ENCODE assay signal across 9 cellular contexts in the genomic region with DNA sequence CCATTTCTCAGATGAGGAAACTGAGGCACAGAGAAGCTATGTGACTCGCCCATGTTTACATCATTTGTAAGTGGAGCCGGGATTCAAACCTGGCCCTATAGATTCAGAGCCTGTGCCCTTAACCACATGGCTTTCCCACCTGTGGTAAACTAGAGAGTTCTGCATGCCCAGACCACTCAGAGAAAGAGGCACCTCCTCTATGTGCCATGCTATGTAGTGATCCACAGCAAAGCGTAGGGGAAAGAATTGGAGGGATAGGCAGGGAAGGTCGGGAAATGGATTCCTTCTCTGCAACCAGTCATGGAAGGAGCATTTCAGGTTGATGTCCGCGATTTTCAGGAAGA. TPM values are rescaled to one million over a fixed set of nuclear protein-coding genes. Genes with fewer than 3 reads are reported as not detected.
DNase-seq lines count a peak whose midpoint lies in the region; ATAC-seq and TF ChIP-seq lines count a peak whose summit lies in the region.
"Had no signal": no experiment of that assay in that cellular context is flagged by ENCODE, and none has a peak within 500 bp of the region (broad histone marks: within the 10 kb centered on the region; RNA-seq: fewer than 3 reads in every experiment).

No MANE protein-coding gene starts in this region.

- H3K9me3 ChIP-seq in prostate gland: no peaks in the 10 kb centered on the region

- H3K4me1 Mint-ChIP-seq in activated naive CD8-positive, alpha-beta T cell treated with anti-CD3 and anti-CD28 coated beads, Interleukin-2, amount 50 U/mL, for 24 hours: peaks cover 15% of the 10 kb centered on the region
- H3K4me1 Mint-ChIP-seq in neural crest cell: peaks cover 7% of the 10 kb centered on the region

- no peaks in the 10 kb centered on the region for H3K4me1 ChIP-seq in prostate gland (replicated peaks)

- intact Hi-C loops in prostate gland (cut with DNase I): loop anchor here (5.0 to 10.0 kb wide), 2 partner anchors 305 to 783 kb away; no protein-coding TSS in a partner anchor

- H3K27me3 ChIP-seq in prostate gland (replicated peaks; ENCODE audit: insufficient read depth): no peaks in the 10 kb centered on the region

- no peaks in the 10 kb centered on the region for H3K36me3 Mint-ChIP-seq in activated naive CD8-positive, alpha-beta T cell treated with anti-CD3 and anti-CD28 coated beads, Interleukin-2, amount 50 U/mL, for 24 hours (ENCODE audit: low read depth)
- no peaks in the 10 kb centered on the region for H3K36me3 Mint-ChIP-seq in neural crest cell (ENCODE audit: low read depth)

- WGBS in prostate gland: 46% methylated on average over 6 of the region's 6 CpGs

- peak; percentile 33 for ATAC-seq in GM18873 (IDR thresholded peaks at IDR 0.05; ENCODE audit: low FRiP score, unreplicated experiment)
- peak; percentile 37 for ATAC-seq in HG02885 (IDR thresholded peaks at IDR 0.05; ENCODE audit: poor library complexity, unreplicated experiment)
- ATAC-seq in activated naive CD8-positive, alpha-beta T cell treated with anti-CD3 and anti-CD28 coated beads, Interleukin-2, amount 50 U/mL, for 24 hours: peak; percentile 38

- TF ChIP-seq POLR2A in prostate gland (IDR thresholded peaks at IDR 0.05): no peak

- no peak overlapping the region for H3K27ac Mint-ChIP-seq in activated naive CD8-positive, alpha-beta T cell treated with anti-CD3 and anti-CD28 coated beads, Interleukin-2, amount 50 U/mL, for 24 hours
- no peak overlapping the region for H3K27ac Mint-ChIP-seq in neural crest cell (ENCODE audit: unreplicated experiment)

- TF ChIP-seq CTCF in neural crest cell (conservative IDR thresholded peaks at IDR 0.05): no peak
- no peak for TF ChIP-seq CTCF in prostate gland (IDR thresholded peaks at IDR 0.05)
- TF ChIP-seq CTCF in GM20000 (IDR thresholded peaks at IDR 0.05; ENCODE audit: extremely low read depth, missing control alignments): no peak

- no peak overlapping the region for H3K4me3 ChIP-seq in prostate gland

- DNase-seq in activated naive CD8-positive, alpha-beta T cell treated with anti-CD3 and anti-CD28 coated beads, Interleukin-2, amount 50 U/mL, for 24 hours: no peak
- DNase-seq in neural crest cell (ENCODE audit: low read depth, low spot score) (no peak), prostate gland (ENCODE audit: low spot score) (no peak), T1000 (lab: John Stamatoyannopoulos, UW) (no peak), GM20000 (ENCODE audit: low spot score) (no peak), DMS 273 (lab: John Stamatoyannopoulos, UW; ENCODE audit: unreplicated experiment) (no peak)

- no peak overlapping the region for H3K4me3 Mint-ChIP-seq in activated naive CD8-positive, alpha-beta T cell treated with anti-CD3 and anti-CD28 coated beads, Interleukin-2, amount 50 U/mL, for 24 hours
- peak overlapping the region; percentile 56 for H3K4me3 Mint-ChIP-seq in neural crest cell

- H3K9me3 Mint-ChIP-seq in activated naive CD8-positive, alpha-beta T cell treated with anti-CD3 and anti-CD28 coated beads, Interleukin-2, amount 50 U/mL, for 24 hours: no peaks in the 10 kb centered on the region
- peaks cover 4% of the 10 kb centered on the region for H3K9me3 Mint-ChIP-seq in neural crest cell

- no peaks in the 10 kb centered on the region for H3K36me3 ChIP-seq in prostate gland

- H3K27ac ChIP-seq in prostate gland: no peak overlapping the region

- peaks cover 11% of the 10 kb centered on the region for H3K27me3 Mint-ChIP-seq in activated naive CD8-positive, alpha-beta T cell treated with anti-CD3 and anti-CD28 coated beads, Interleukin-2, amount 50 U/mL, for 24 hours
- peaks cover 8% of the 10 kb centered on the region for H3K27me3 Mint-ChIP-seq in neural crest cell (ENCODE audit: low read depth)

RNA-seq across cellular contexts. Expression of gene POU2AF2, which starts 15.4 kb away (rescaled TPM):
- total RNA-seq in neural crest cell: not detected in 2 replicates
- total RNA-seq in prostate gland: under 1 TPM in 1 of 2 donors, not detected in 1; 0.74 TPM
- total RNA-seq: dermis microvascular lymphatic vessel endothelial cell had no signal
